8 cellular contexts compared by ENCODE assay signal in the genomic region with DNA sequence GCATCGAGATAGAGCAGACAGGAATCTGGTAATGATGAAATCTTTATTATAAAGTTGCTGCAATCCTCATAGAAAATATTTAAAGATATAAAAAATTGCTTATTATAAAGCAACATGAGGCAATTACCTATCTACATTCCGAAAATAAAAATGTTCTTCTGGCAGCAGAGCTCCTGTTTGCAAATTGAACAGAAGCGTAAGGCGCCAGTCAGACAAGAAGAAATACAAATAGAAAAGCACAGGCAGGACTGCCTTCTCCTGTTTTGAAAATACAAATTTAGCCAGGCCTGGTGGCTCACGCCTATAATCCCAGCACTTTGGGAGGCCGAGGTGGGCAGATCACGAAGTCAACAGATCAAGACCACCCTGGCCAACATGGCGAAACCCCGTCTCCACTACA.
"Had no signal": no experiment of that assay in that cellular context is flagged by ENCODE, and none has a peak within 500 bp of the region (broad histone marks: within the 10 kb centered on the region; RNA-seq: fewer than 3 reads in every experiment).

No MANE protein-coding gene starts in this region.

- H3K36me3 ChIP-seq: HAP-1 had no signal

- H3K9me3 Mint-ChIP-seq: HFFc6 had no signal

- H3K27ac ChIP-seq: GM23248, HL-60 had no signal

- DNase-seq: GM23248, GOT3, H7, HFFc6, KBM-7 had no signal

- H3K27me3 Mint-ChIP-seq: IgD-negative memory B cell had no signal

- H3K4me1 ChIP-seq: HAP-1 had no signal

- H3K4me3 Mint-ChIP-seq: HFFc6, IgD-negative memory B cell had no signal

- H3K27ac Mint-ChIP-seq: HFFc6, IgD-negative memory B cell had no signal

- H3K4me3 ChIP-seq: GM23248, HAP-1 had no signal

- H3K9me3 ChIP-seq: HAP-1 had no signal
